14 cellular contexts compared by ENCODE assay signal in the genomic region with DNA sequence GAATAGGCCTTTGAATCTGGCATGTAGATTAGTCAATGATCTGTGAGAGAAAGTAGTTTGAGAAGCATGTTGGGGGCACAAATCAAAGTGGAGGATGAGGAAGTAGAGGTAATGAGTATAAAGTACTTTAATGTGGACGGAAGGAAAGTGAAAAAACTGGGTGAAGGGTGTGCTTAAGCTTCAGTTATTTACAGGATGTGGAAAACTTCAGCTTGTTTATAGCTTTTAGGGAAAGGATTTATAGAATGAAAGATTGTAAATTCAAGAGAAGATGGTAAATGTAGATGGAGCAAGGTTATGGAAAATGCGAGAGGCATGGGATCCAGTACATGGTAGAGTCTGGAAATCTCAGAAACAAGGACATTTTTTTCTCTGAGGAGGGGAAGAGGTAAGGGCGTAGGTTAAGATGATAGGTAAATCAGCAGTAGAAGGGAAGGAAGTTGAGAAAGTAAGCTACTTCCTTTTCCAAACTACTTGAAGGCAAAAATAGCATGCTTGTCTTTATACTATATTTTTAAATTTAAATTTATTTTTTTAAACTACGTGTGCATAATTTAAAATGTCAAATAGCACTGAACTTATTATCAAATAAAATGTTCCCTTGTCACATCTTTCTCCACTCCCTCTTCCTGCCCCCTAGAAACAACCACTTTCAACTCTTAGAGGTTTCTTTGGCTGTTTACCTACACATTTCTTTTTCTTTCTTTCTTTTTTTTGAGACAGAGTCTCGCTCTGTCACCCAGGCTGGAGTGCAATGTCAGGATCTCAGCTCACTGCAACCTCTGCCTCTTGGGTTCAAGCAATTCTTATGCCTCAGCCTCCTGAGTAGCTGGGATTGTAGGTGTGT. TPM values are rescaled to one million over a fixed set of nuclear protein-coding genes. Genes with fewer than 3 reads are reported as not detected.
DNase-seq lines count a peak whose midpoint lies in the region; ATAC-seq and TF ChIP-seq lines count a peak whose summit lies in the region.
"Had no signal": no experiment of that assay in that cellular context is flagged by ENCODE, and none has a peak within 500 bp of the region (broad histone marks: within the 10 kb centered on the region; RNA-seq: fewer than 3 reads in every experiment).

No MANE protein-coding gene starts in this region.

- H3K9me3 ChIP-seq in OCI-LY1 (ENCODE audit: low read length) (no peaks in the 10 kb centered on the region), spleen (no peaks in the 10 kb centered on the region)
- H3K9me3 ChIP-seq: testis had no signal

- H4K20me1 ChIP-seq in OCI-LY1 (ENCODE audit: insufficient read depth, low read length): no peaks in the 10 kb centered on the region

- peak; percentile 82 for ATAC-seq in effector memory CD8-positive, alpha-beta T cell (replicated peaks)
- no peak for ATAC-seq in esophagus mucosa

- H3K4me3 ChIP-seq in OCI-LY1 (ENCODE audit: low read depth, low read length, poor library complexity, severe bottlenecking): peak overlapping the region; percentile 43
- H3K4me3 ChIP-seq in spleen: peak overlapping the region in 3 of 8 donors; percentile 1 to 44 (median 23)
- no peak overlapping the region for H3K4me3 ChIP-seq in H7 (ENCODE audit: insufficient read depth, low read depth, low read length)
- H3K4me3 ChIP-seq: neural progenitor cell, testis had no signal

- intact Hi-C loops in spleen (cut with DNase I; ENCODE audit: low total_unique reads): no loop called here

- H3K4me1 Mint-ChIP-seq in effector memory CD8-positive, alpha-beta T cell (ENCODE audit: low read depth in 2 of 2): peaks cover 17 to 23% of the 10 kb centered on the region in 2 donors
- H3K4me1 Mint-ChIP-seq: neural progenitor cell had no signal

- peak overlapping the region in 1 of 2 donors; percentile 44 for H3K27ac Mint-ChIP-seq in effector memory CD8-positive, alpha-beta T cell
- H3K27ac Mint-ChIP-seq: neural progenitor cell had no signal

- H2AFZ ChIP-seq in OCI-LY1 (ENCODE audit: low read length): no peak overlapping the region
- H2AFZ ChIP-seq: neural progenitor cell had no signal

- peak overlapping the region; percentile 20 to 62 for H3K4me3 Mint-ChIP-seq in effector memory CD8-positive, alpha-beta T cell
- H3K4me3 Mint-ChIP-seq: neural progenitor cell had no signal

- no peaks in the 10 kb centered on the region for H3K9me3 Mint-ChIP-seq in effector memory CD8-positive, alpha-beta T cell

- 21 to 32% (median 25%) methylated on average over 5 of the region's 5 CpGs for WGBS in spleen, 5 donors

- H3K27ac ChIP-seq in OCI-LY1 (ENCODE audit: low read depth, low read length, poor library complexity, severe bottlenecking) (peak overlapping the region; percentile 89), spleen (peak overlapping the region; percentile 58 to 98 (median 72))
- H3K27ac ChIP-seq: neural progenitor cell had no signal

- H3K4me2 ChIP-seq in OCI-LY1 (ENCODE audit: low read length): peak overlapping the region; percentile 76
- H3K4me2 ChIP-seq: neural progenitor cell had no signal

- peak overlapping the region; percentile 58 for H3K9ac ChIP-seq in OCI-LY1 (ENCODE audit: low read length)
- H3K9ac ChIP-seq: neural progenitor cell had no signal

- no peaks in the 10 kb centered on the region; the same call in none of the 2 replicates for H3F3A ChIP-seq in OCI-LY1 (ENCODE audit: insufficient read depth, low read length)

- peaks cover 61% of the 10 kb centered on the region for H3K4me1 ChIP-seq in OCI-LY1 (ENCODE audit: insufficient read depth, low read length, severe bottlenecking)
- peaks cover 25 to 98% (median 68%) of the 10 kb centered on the region in 6 donors for H3K4me1 ChIP-seq in spleen

- H3K36me3 ChIP-seq in OCI-LY1 (ENCODE audit: insufficient read depth, low read length): no peaks in the 10 kb centered on the region
- H3K36me3 ChIP-seq in spleen: no peaks in the 10 kb centered on the region
- no peaks in the 10 kb centered on the region for H3K36me3 ChIP-seq in H7 (replicated peaks; ENCODE audit: control insufficient read depth, insufficient read depth, low read length)
- H3K36me3 ChIP-seq: neural progenitor cell had no signal

- peaks cover 6% of the 10 kb centered on the region for H3K36me3 Mint-ChIP-seq in effector memory CD8-positive, alpha-beta T cell (ENCODE audit: insufficient read depth)

- DNase-seq in SKM-1 treated with dmso at 0.1 percent for 144 hours (lab: John Stamatoyannopoulos, UW; ENCODE audit: unreplicated experiment) (peak; percentile 26), SKM-1 (lab: John Stamatoyannopoulos, UW; ENCODE audit: unreplicated experiment) (no peak), spleen (no peak), NCI-H1436 treated with DMSO at 0.1 percent for 48 hours (lab: John Stamatoyannopoulos, UW) (no peak), H7 (no peak)
- no peak for DNase-seq in effector memory CD8-positive, alpha-beta T cell
- DNase-seq: 8988T, hypothalamus, NCI-H2171, SW 1271, testis had no signal

- H3K9me2 ChIP-seq in OCI-LY1 (ENCODE audit: low read depth, low read length): no peaks in the 10 kb centered on the region

- TF ChIP-seq CTCF in OCI-LY1 (IDR thresholded peaks at IDR 0.05; ENCODE audit: low read length) (no peak), spleen (IDR thresholded peaks at IDR 0.05 in 8 of 11, conservative IDR thresholded peaks at IDR 0.05 in 3 of 11) (no peak)

- peaks cover 82% of the 10 kb centered on the region for H3K79me2 ChIP-seq in OCI-LY1 (ENCODE audit: insufficient read depth, low read length)

- H3K27me3 ChIP-seq in OCI-LY1 (ENCODE audit: insufficient read depth, low read length) (no peaks in the 10 kb centered on the region), spleen (replicated peaks in 1 of 7) (no peaks in the 10 kb centered on the region), H7 (ENCODE audit: control insufficient read depth, insufficient read depth, low read length) (no peaks in the 10 kb centered on the region)
- H3K27me3 ChIP-seq: neural progenitor cell, testis had no signal

- H3K27me3 Mint-ChIP-seq in effector memory CD8-positive, alpha-beta T cell: no peaks in the 10 kb centered on the region

- no peak for TF ChIP-seq POLR2A in spleen (IDR thresholded peaks at IDR 0.05)

RNA-seq across cellular contexts. Expression of a gene that starts 8.5 kb away (rescaled TPM):
- total RNA-seq in spleen (10 to 100 TPM; 10.2 to 28.0 (median 16.8) TPM), esophagus mucosa (10.0 TPM)
- 1 to 10 TPM; 4.8 to 6.7 (median 5.6) TPM for polyA plus RNA-seq in spleen
- 6.9 and 8.1 TPM in 2 replicates for total RNA-seq in H7 (2014; rRNA removed; shearing (Covaris generic))
